In the genomic region with DNA sequence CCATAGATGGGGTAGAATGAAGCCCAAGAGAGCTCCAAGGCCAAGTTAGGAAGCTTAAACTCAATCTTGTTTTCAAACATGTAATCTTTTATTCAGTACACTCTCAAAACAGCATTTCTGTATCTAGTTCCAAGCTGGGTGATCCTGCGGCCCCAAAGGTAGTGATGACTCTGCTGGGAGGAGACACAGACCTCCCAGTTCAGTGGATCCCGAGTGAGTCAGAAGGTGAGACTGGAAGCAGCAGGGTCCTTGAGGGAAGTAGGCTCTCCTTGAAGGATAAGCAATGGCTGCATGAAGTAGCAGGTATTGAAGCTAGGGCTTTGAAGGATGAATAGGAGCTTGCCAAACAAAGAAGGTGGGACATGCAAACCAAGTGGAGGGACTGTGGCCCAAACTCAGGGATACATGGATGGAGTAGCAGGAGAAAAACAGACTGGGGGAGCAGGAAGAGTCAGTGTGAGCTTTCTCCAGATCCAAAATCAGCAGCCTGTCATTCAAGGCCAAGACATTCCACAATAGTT, we compare ENCODE assay signal across 1 cellular context.
TF ChIP-seq lines count a peak whose summit lies in the region.

No MANE protein-coding gene starts in this region.

TF ChIP-seq in SK-N-SH, 30 proteins besides CTCF, POLR2A, EP300 and RAD21 (continued from another document):
- TF ChIP-seq, protein P1, sequence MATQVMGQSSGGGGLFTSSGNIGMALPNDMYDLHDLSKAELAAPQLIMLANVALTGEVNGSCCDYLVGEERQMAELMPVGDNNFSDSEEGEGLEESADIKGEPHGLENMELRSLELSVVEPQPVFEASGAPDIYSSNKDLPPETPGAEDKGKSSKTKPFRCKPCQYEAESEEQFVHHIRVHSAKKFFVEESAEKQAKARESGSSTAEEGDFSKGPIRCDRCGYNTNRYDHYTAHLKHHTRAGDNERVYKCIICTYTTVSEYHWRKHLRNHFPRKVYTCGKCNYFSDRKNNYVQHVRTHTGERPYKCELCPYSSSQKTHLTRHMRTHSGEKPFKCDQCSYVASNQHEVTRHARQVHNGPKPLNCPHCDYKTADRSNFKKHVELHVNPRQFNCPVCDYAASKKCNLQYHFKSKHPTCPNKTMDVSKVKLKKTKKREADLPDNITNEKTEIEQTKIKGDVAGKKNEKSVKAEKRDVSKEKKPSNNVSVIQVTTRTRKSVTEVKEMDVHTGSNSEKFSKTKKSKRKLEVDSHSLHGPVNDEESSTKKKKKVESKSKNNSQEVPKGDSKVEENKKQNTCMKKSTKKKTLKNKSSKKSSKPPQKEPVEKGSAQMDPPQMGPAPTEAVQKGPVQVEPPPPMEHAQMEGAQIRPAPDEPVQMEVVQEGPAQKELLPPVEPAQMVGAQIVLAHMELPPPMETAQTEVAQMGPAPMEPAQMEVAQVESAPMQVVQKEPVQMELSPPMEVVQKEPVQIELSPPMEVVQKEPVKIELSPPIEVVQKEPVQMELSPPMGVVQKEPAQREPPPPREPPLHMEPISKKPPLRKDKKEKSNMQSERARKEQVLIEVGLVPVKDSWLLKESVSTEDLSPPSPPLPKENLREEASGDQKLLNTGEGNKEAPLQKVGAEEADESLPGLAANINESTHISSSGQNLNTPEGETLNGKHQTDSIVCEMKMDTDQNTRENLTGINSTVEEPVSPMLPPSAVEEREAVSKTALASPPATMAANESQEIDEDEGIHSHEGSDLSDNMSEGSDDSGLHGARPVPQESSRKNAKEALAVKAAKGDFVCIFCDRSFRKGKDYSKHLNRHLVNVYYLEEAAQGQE (IDR thresholded peaks at IDR 0.05; ENCODE audit: low read depth, low read length) = no peak
- no peak for TF ChIP-seq TCF12 (IDR thresholded peaks at IDR 0.05)
- TF ChIP-seq NFIC (IDR thresholded peaks at IDR 0.05; ENCODE audit: borderline replicate concordance) = no peak
- no peak for TF ChIP-seq TEAD4 (IDR thresholded peaks at IDR 0.05; ENCODE audit: borderline replicate concordance, insufficient read depth)
- TF ChIP-seq FOXM1 (IDR thresholded peaks at IDR 0.05; ENCODE audit: low read depth) = no peak
- TF ChIP-seq, protein P2, sequence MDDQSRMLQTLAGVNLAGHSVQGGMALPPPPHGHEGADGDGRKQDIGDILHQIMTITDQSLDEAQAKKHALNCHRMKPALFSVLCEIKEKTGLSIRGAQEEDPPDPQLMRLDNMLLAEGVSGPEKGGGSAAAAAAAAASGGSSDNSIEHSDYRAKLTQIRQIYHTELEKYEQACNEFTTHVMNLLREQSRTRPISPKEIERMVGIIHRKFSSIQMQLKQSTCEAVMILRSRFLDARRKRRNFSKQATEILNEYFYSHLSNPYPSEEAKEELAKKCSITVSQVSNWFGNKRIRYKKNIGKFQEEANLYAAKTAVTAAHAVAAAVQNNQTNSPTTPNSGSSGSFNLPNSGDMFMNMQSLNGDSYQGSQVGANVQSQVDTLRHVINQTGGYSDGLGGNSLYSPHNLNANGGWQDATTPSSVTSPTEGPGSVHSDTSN (IDR thresholded peaks at IDR 0.05) = no peak
- TF ChIP-seq, protein P3, sequence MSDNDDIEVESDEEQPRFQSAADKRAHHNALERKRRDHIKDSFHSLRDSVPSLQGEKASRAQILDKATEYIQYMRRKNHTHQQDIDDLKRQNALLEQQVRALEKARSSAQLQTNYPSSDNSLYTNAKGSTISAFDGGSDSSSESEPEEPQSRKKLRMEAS (IDR thresholded peaks at IDR 0.05; ENCODE audit: low read depth) = no peak
- TF ChIP-seq YY1 (IDR thresholded peaks at IDR 0.05; ENCODE audit: low read depth) = no peak
- TF ChIP-seq NRF1 (IDR thresholded peaks at IDR 0.05; ENCODE audit: low read depth, low read length) = no peak
- TF ChIP-seq TAF1 (IDR thresholded peaks at IDR 0.05; ENCODE audit: borderline replicate concordance, low read depth, low read length) = no peak
- TF ChIP-seq CHD2 (IDR thresholded peaks at IDR 0.05; ENCODE audit: low read length, partially characterized antibody) = no peak
- TF ChIP-seq SIN3A (IDR thresholded peaks at IDR 0.05; ENCODE audit: borderline replicate concordance, low read depth, low read length) = no peak
- TF ChIP-seq GATA2 (CRISPR knock-in tag; IDR thresholded peaks at IDR 0.05) = no peak
- no peak for TF ChIP-seq EZH2phosphoT487 (IDR thresholded peaks at IDR 0.05; ENCODE audit: borderline replicate concordance, low read depth)
- TF ChIP-seq, protein P4, sequence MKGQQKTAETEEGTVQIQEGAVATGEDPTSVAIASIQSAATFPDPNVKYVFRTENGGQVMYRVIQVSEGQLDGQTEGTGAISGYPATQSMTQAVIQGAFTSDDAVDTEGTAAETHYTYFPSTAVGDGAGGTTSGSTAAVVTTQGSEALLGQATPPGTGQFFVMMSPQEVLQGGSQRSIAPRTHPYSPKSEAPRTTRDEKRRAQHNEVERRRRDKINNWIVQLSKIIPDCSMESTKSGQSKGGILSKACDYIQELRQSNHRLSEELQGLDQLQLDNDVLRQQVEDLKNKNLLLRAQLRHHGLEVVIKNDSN (IDR thresholded peaks at IDR 0.05; ENCODE audit: borderline replicate concordance, low read depth) = no peak
- no peak for TF ChIP-seq SMC3 (IDR thresholded peaks at IDR 0.05; ENCODE audit: low read depth, low read length)
